Comparison of ENCODE assay signal across 1 cellular context in the genomic region with DNA sequence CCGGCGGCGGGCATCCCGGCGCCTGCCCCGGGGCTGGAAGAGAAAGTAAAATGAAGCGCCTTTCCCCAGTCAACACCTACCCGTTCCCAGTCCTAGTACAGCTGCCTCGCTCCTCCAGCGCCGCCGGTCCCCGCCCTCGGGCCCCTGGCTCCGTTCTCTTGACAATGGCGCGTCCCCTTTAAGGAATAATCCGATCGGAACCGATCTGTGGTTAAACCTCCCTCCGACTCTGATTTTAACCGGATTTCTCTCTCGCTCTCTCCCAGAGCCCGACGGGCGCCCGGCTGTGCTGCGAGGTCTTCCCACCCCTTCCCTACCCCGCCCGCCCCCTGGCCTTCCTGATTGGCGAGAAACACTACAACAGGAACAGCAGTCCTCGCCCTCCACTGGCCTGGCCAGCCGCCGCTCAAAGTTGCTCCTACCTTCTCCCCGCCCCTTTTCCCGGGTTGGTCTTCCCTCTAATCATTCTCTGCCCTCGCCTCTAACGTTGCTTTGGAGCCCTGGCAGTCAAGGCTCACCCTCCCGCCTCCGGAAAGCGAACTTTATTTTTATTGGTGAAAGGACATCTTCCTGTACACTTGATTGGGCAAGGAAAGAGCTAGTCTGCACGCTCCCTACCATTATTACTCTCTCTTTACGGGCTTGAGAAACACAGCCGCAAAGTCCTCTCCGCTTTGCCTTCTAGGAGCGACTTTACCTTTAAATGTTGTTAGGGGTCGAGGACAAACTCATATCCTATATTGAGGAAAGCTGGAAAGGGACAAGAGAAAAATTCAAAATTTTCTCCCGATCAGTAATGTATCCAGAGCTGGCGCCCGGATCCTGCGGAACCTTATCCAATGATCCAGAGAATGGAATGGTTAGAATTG.
TF ChIP-seq lines count a peak whose summit lies in the region.

Gene FRYL, minus strand, starts transcription at position 282 of the 869 bp plus-strand sequence. CDS start 145,869 bp downstream, outside the sequence.

TF ChIP-seq in liver, 16 proteins besides CTCF, POLR2A, EP300 and RAD21 (continued from another document):
- TF ChIP-seq, protein P1, sequence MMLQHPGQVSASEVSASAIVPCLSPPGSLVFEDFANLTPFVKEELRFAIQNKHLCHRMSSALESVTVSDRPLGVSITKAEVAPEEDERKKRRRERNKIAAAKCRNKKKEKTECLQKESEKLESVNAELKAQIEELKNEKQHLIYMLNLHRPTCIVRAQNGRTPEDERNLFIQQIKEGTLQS (IDR thresholded peaks at IDR 0.05), result no peak
- TF ChIP-seq SP1 (IDR thresholded peaks at IDR 0.05) (peak; percentile 97), FOXA2 (IDR thresholded peaks at IDR 0.05) (no peak), GABPA (IDR thresholded peaks at IDR 0.05 in 1 of 2, conservative IDR thresholded peaks at IDR 0.05 in 1 of 2) (peak; percentile 51 to 84), MAX (IDR thresholded peaks at IDR 0.05) (peak; percentile 37), TAF1 (conservative IDR thresholded peaks at IDR 0.05) (peak; percentile 97), EGR1 (IDR thresholded peaks at IDR 0.05; ENCODE audit: low read depth in 2 of 2) (peak in 1 of 2 donors; percentile 28), NR2F2 (IDR thresholded peaks at IDR 0.05) (no peak), HNF4G (IDR thresholded peaks at IDR 0.05) (peak; percentile 40), ZBTB33 (IDR thresholded peaks at IDR 0.05) (no peak), YY1 (IDR thresholded peaks at IDR 0.05) (peak; percentile 86), RXRA (IDR thresholded peaks at IDR 0.05) (peak; percentile 41 to 72), HNF4A (conservative IDR thresholded peaks at IDR 0.05) (peak; percentile 37 to 72)
TF ChIP-seq in liver: peak in this region for 12.
